Comparison of ENCODE assay signal across 20 cellular contexts in the genomic region with DNA sequence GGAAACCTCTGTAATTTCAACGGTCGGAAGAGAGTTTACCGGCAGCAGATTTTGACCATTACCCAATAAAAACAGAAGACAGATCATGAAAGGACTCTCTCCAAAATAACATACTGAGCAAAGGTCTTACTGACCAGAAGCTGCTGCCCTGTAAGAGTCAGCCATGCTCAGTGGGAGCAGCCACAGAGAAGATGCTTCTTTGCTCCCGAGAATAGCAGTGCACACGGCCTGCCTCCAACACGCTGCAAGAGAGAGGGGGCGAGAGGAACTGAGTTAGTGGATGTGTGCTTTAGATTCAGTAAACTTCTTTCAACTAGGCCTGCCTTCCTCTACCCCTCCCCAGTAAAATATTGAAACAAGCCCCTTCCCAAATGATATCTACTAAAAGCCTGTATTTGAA.
DNase-seq lines count a peak whose midpoint lies in the region; ATAC-seq and TF ChIP-seq lines count a peak whose summit lies in the region.
"Had no signal": no experiment of that assay in that cellular context is flagged by ENCODE, and none has a peak within 500 bp of the region (broad histone marks: within the 10 kb centered on the region; RNA-seq: fewer than 3 reads in every experiment).

No MANE protein-coding gene starts in this region.

- no peak overlapping the region for H3K27ac Mint-ChIP-seq in activated CD8-positive, alpha-beta memory T cell treated with anti-CD3 and anti-CD28 coated beads, Interleukin-2, amount 10 ng/mL, durations not matched to agents 7 days and 5 days
- peak overlapping the region; percentile 81 for H3K27ac Mint-ChIP-seq in T-helper 17 cell
- H3K27ac Mint-ChIP-seq in glutamatergic neuron (ENCODE audit: unreplicated experiment) = peak overlapping the region; percentile 2

- DNase-seq in activated CD8-positive, alpha-beta memory T cell treated with anti-CD3 and anti-CD28 coated beads, Interleukin-2, amount 10 ng/mL, durations not matched to agents 7 days and 5 days = peak; percentile 1
- no peak for DNase-seq in activated CD8-positive, alpha-beta memory T cell treated with anti-CD3 and anti-CD28 coated beads, Interleukin-2, amount 50 U/mL, for 48 hours
- DNase-seq in T-helper 17 cell = no peak
- DNase-seq in glutamatergic neuron = no peak
- no peak for DNase-seq in sciatic nerve (ENCODE audit: low spot score)
- no peak for DNase-seq in ovary
- DNase-seq: ACHN; activated CD4-positive, CD25-positive, alpha-beta regulatory T cell treated with anti-CD3 and anti-CD28 coated beads, Interleukin-2, amount 50 U/mL, for 72 hours; activated naive CD4-positive, alpha-beta T cell; GM23248; NCI-H2107; NCI-H524; nucleus accumbens; right cardiac atrium; stimulated activated CD8-positive, alpha-beta memory T cell treated with anti-CD3 and anti-CD28 coated beads, Interleukin-4, amount 100 ng/mL, for 48 hours; uterus had no signal

- H3K27ac ChIP-seq in ovary = no peak overlapping the region
- H3K27ac ChIP-seq: GM23248, uterus had no signal

- no peaks in the 10 kb centered on the region for H3K27me3 Mint-ChIP-seq in activated CD8-positive, alpha-beta memory T cell treated with anti-CD3 and anti-CD28 coated beads, Interleukin-2, amount 10 ng/mL, durations not matched to agents 7 days and 5 days
- H3K27me3 Mint-ChIP-seq in T-helper 17 cell (no peaks in the 10 kb centered on the region), glutamatergic neuron (ENCODE audit: unreplicated experiment) (peaks cover 3% of the 10 kb centered on the region)
- H3K27me3 Mint-ChIP-seq: IgD-negative memory B cell had no signal

- no peaks in the 10 kb centered on the region for H3K36me3 ChIP-seq in ovary
- H3K36me3 ChIP-seq: uterus had no signal

- H3K36me3 Mint-ChIP-seq in activated CD8-positive, alpha-beta memory T cell treated with anti-CD3 and anti-CD28 coated beads, Interleukin-2, amount 10 ng/mL, durations not matched to agents 7 days and 5 days = peaks cover 14% of the 10 kb centered on the region
- H3K36me3 Mint-ChIP-seq in T-helper 17 cell (ENCODE audit: low read depth) (no peaks in the 10 kb centered on the region), glutamatergic neuron (ENCODE audit: unreplicated experiment) (peaks cover 5% of the 10 kb centered on the region)

- ATAC-seq in activated CD8-positive, alpha-beta memory T cell treated with anti-CD3 and anti-CD28 coated beads, Interleukin-2, amount 10 ng/mL, durations not matched to agents 7 days and 5 days = no peak
- ATAC-seq in T-helper 17 cell (no peak), sciatic nerve (peak; percentile 55), HG03025 (IDR thresholded peaks at IDR 0.05; ENCODE audit: low FRiP score, unreplicated experiment) (no peak), GM19455 (IDR thresholded peaks at IDR 0.05; ENCODE audit: unreplicated experiment) (no peak)
- ATAC-seq: left lobe of liver, right cardiac atrium had no signal

- peaks cover 2% of the 10 kb centered on the region for H3K4me1 ChIP-seq in ovary (ENCODE audit: insufficient read depth)
- H3K4me1 ChIP-seq: uterus had no signal

- H3K4me1 Mint-ChIP-seq in activated CD8-positive, alpha-beta memory T cell treated with anti-CD3 and anti-CD28 coated beads, Interleukin-2, amount 10 ng/mL, durations not matched to agents 7 days and 5 days = peaks cover 16% of the 10 kb centered on the region
- H3K4me1 Mint-ChIP-seq in T-helper 17 cell = peaks cover 46% of the 10 kb centered on the region
- peaks cover 35% of the 10 kb centered on the region for H3K4me1 Mint-ChIP-seq in glutamatergic neuron (ENCODE audit: low read depth, unreplicated experiment)

- intact Hi-C loops in sciatic nerve (cut with DNase I) = no loop called here
- intact Hi-C loops in ovary (cut with DNase I) = no loop called here

- no peaks in the 10 kb centered on the region for H3K27me3 ChIP-seq in ovary
- H3K27me3 ChIP-seq: uterus had no signal

- TF ChIP-seq CTCF in glutamatergic neuron (IDR thresholded peaks at IDR 0.05; ENCODE audit: partially characterized antibody, unreplicated experiment) (no peak), ovary (IDR thresholded peaks at IDR 0.05) (no peak)

- TF ChIP-seq POLR2A in ovary (IDR thresholded peaks at IDR 0.05) = no peak

- H3K4me3 Mint-ChIP-seq in activated CD8-positive, alpha-beta memory T cell treated with anti-CD3 and anti-CD28 coated beads, Interleukin-2, amount 10 ng/mL, durations not matched to agents 7 days and 5 days = no peak overlapping the region
- no peak overlapping the region for H3K4me3 Mint-ChIP-seq in T-helper 17 cell
- H3K4me3 Mint-ChIP-seq in glutamatergic neuron (ENCODE audit: unreplicated experiment) = no peak overlapping the region
- H3K4me3 Mint-ChIP-seq: IgD-negative memory B cell had no signal

- TF ChIP-seq EP300 in ovary (IDR thresholded peaks at IDR 0.05) = no peak

- H3K4me3 ChIP-seq in ovary = no peak overlapping the region
- H3K4me3 ChIP-seq: GM23248, uterus had no signal

- CTCF ChIA-PET in activated CD8-positive, alpha-beta memory T cell treated with anti-CD3 and anti-CD28 coated beads, Interleukin-2, amount 10 ng/mL, durations not matched to agents 7 days and 5 days (lab: Charles Lee) = interaction anchor here (1.3 kb wide), 1 partner anchor 17 kb away, joined by 4 read pairs; no protein-coding TSS in a partner anchor

- H3K9me3 Mint-ChIP-seq in activated CD8-positive, alpha-beta memory T cell treated with anti-CD3 and anti-CD28 coated beads, Interleukin-2, amount 10 ng/mL, durations not matched to agents 7 days and 5 days (ENCODE audit: low read depth) = no peaks in the 10 kb centered on the region
- peaks cover 5% of the 10 kb centered on the region for H3K9me3 Mint-ChIP-seq in glutamatergic neuron (ENCODE audit: unreplicated experiment)
- H3K9me3 Mint-ChIP-seq: IgD-negative memory B cell had no signal

- H3K9me3 ChIP-seq in T-helper 17 cell (ENCODE audit: control insufficient read depth, low read length, poor library complexity, severe bottlenecking) = no peaks in the 10 kb centered on the region
- no peaks in the 10 kb centered on the region for H3K9me3 ChIP-seq in ovary
- H3K9me3 ChIP-seq: uterus had no signal

- 75 to 82% (median 81%) methylated on average over 7 of the region's 7 CpGs for WGBS in ovary, 3 donors
